8 cellular contexts compared by ENCODE assay signal in the genomic region with DNA sequence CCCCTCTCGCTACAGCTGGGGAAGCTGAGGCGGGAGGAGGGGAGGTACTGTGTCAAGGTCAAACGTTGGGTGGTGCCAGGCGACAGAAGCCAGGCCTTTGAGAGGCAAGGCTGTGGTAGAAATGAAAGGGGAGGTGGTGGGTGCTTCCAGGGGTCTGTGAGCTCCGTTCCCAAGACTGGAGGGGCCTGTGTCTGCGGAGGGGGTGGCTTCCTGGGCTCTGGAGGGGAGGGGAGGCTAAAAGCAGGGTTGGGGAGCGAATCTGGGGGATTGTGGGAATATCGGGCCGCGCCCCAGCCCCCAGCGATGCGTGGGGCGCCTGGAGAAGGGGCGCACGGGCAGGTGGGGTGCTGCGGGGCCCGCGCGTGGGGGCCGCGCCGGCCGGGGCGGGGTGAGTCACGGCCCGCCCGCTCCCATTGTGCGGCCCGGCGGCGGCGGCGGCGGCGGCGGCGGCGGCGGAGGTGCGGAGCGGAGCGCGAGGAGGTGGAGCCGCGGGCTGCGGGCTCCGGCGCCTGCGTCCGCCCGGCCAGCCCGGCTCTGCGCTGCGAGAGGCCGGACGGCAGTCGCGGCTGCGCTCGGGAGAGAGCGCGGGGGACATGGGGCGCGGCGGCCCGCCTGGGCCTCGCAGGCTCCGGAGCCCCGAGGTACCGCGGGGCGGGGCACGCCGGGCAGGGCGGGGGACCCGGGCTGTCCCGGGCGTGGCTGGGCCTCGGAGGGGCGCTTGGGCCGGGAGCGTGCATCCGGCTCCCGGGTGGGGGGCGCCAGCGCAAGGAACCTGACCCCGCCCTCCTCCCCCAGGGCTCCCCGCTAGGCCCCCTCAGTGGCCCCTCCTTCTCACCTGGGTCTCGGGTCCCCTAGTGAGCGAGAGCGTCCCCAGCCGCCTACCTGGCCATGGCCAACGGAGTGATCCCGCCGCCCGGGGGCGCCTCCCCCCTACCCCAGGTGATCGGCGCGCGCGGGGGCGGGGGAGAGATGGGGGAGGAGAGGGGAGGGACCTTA. TPM values are rescaled to one million over a fixed set of nuclear protein-coding genes. Genes with fewer than 3 reads are reported as not detected.
A peak's percentile ranks its signal among the peaks of the same experiment; 100 is the strongest.
DNase-seq lines count a peak whose midpoint lies in the region; ATAC-seq, FAIRE-seq and TF ChIP-seq lines count a peak whose summit lies in the region.

A gene with protein sequence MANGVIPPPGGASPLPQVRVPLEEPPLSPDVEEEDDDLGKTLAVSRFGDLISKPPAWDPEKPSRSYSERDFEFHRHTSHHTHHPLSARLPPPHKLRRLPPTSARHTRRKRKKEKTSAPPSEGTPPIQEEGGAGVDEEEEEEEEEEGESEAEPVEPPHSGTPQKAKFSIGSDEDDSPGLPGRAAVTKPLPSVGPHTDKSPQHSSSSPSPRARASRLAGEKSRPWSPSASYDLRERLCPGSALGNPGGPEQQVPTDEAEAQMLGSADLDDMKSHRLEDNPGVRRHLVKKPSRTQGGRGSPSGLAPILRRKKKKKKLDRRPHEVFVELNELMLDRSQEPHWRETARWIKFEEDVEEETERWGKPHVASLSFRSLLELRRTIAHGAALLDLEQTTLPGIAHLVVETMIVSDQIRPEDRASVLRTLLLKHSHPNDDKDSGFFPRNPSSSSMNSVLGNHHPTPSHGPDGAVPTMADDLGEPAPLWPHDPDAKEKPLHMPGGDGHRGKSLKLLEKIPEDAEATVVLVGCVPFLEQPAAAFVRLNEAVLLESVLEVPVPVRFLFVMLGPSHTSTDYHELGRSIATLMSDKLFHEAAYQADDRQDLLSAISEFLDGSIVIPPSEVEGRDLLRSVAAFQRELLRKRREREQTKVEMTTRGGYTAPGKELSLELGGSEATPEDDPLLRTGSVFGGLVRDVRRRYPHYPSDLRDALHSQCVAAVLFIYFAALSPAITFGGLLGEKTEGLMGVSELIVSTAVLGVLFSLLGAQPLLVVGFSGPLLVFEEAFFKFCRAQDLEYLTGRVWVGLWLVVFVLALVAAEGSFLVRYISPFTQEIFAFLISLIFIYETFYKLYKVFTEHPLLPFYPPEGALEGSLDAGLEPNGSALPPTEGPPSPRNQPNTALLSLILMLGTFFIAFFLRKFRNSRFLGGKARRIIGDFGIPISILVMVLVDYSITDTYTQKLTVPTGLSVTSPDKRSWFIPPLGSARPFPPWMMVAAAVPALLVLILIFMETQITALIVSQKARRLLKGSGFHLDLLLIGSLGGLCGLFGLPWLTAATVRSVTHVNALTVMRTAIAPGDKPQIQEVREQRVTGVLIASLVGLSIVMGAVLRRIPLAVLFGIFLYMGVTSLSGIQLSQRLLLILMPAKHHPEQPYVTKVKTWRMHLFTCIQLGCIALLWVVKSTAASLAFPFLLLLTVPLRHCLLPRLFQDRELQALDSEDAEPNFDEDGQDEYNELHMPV (plus strand): TSS at position 526 of the 996 bp plus-strand sequence. CDS start 363 bp downstream, at position 889.

- intact Hi-C loops in HepG2 (cut with micrococcal nuclease; ENCODE audit: unreplicated experiment), result loop anchor here (2.0 to 5.0 kb wide), 2 partner anchors 27 to 50 kb away; no protein-coding TSS in a partner anchor
- intact Hi-C loops in upper lobe of right lung (cut with DNase I), result no loop called here

- POLR2A ChIA-PET in HepG2 (lab: Yijun Ruan, JAX), result interaction anchor here (1.2 kb wide), 1 partner anchor 84 kb away, joined by 4 read pairs; a partner anchor contains a TSS

- BruUV-seq in HepG2 (replicated peaks; lab: Mats Ljungman, UMichigan), result no TSS peak

- H3K9ac ChIP-seq in OCI-LY3 (ENCODE audit: low read length) (peak within 1 kb of the TSS; percentile 43; the same call in 1 of the 2 replicates), HepG2 (ENCODE audit: insufficient read depth, low read depth, low read length) (peak within 1 kb of the TSS; percentile 46; the same call in 1 of the 2 replicates)

- ATAC-seq in HepG2 (peak; percentile 63), upper lobe of right lung (peak; percentile 61), HG03460 (IDR thresholded peaks at IDR 0.05; ENCODE audit: unreplicated experiment) (no peak), HG03045 (IDR thresholded peaks at IDR 0.05; ENCODE audit: unreplicated experiment) (no peak)

- TF ChIP-seq RAD21 in HepG2 (CRISPR knock-in tag; IDR thresholded peaks at IDR 0.05), result no peak

- DNase-seq in NCI-H345 (lab: John Stamatoyannopoulos, UW), result peak; percentile 43
- no peak for DNase-seq in NCI-H345 treated with DMSO at 0.1 percent for 48 hours (lab: John Stamatoyannopoulos, UW; ENCODE audit: unreplicated experiment)
- no peak for DNase-seq in coronary artery (ENCODE audit: low spot score)
- no peak for DNase-seq in HepG2 (ENCODE audit: low spot score)
- peak; percentile 62 for DNase-seq in upper lobe of right lung

- H3K27me3 ChIP-seq in OCI-LY3 (ENCODE audit: low read depth, low read length) (peaks cover 12% of the 10 kb centered on the region), HepG2 (ENCODE audit: control insufficient read depth in 1 of 2, insufficient read depth in 2 of 2, low read length in 2 of 2) (peaks cover 26 to 87% of the 10 kb centered on the region in 2 experiments), upper lobe of right lung (no peaks in the 10 kb centered on the region)

- in situ Hi-C loops in HepG2 (cut with HindIII; ENCODE audit: extremely low pct_ligation_motif_present, low pct_unique_long_range_greater_than_20kb), result no loop called here

- no peak for TF ChIP-seq POLR2A in HepG2 (IDR thresholded peaks at IDR 0.05; ENCODE audit: insufficient read depth in 1 of 2, low read depth in 2 of 2, low read length in 2 of 2)

- H3K79me2 ChIP-seq in OCI-LY3 (ENCODE audit: low read length) (no peaks in the 10 kb centered on the region), HepG2 (ENCODE audit: insufficient read depth, low read length) (no peaks in the 10 kb centered on the region)

- TF ChIP-seq CTCF in OCI-LY3 (IDR thresholded peaks at IDR 0.05; ENCODE audit: low read depth, low read length), result 0 out of 2 replicates have a peak, but pooled peaks have one; percentile 11
- TF ChIP-seq CTCF in coronary artery (IDR thresholded peaks at IDR 0.05), result no peak
- peak; percentile 46; the same call in 1 of the 2 replicates for TF ChIP-seq CTCF in HepG2 (CRISPR knock-in tag; IDR thresholded peaks at IDR 0.05)
- no peak for TF ChIP-seq CTCF in upper lobe of right lung (IDR thresholded peaks at IDR 0.05)

- H3K4me1 ChIP-seq in OCI-LY3 (ENCODE audit: low read length) (no peaks in the 10 kb centered on the region), HepG2 (ENCODE audit: insufficient read depth, low read length) (peaks cover 44% of the 10 kb centered on the region), upper lobe of right lung (no peaks in the 10 kb centered on the region)

- H4K20me1 ChIP-seq in OCI-LY3 (ENCODE audit: insufficient read depth, low read length) (no peaks in the 10 kb centered on the region), HepG2 (ENCODE audit: insufficient read depth, low read length) (no peaks in the 10 kb centered on the region)

- peak within 1 kb of the TSS; percentile 65; the same call in 1 of the 2 replicates for H2AFZ ChIP-seq in OCI-LY3 (ENCODE audit: low read depth, low read length)
- no peak within 1 kb of the TSS for H2AFZ ChIP-seq in HepG2 (ENCODE audit: low read length)

- H3K4me3 ChIP-seq in OCI-LY3 (ENCODE audit: low read length) (peak within 1 kb of the TSS; percentile 82), coronary artery (peak within 1 kb of the TSS; percentile 79), HepG2 (replicated peaks in 1 of 3; ENCODE audit: insufficient read depth in 1 of 3, low read depth in 2 of 3, low read length in 3 of 3) (peak within 1 kb of the TSS; percentile 52 to 72 (median 65); a peak in 5 of 6 replicates), upper lobe of right lung (peak within 1 kb of the TSS; percentile 43)

- under 1% methylated on average over 41 of the region's 103 CpGs for WGBS in HepG2 (ENCODE audit: low lambda C conversion rate)

- TF ChIP-seq EP300 in HepG2 (IDR thresholded peaks at IDR 0.05; ENCODE audit: low read depth in 2 of 2, low read length in 2 of 2), result no peak
- TF ChIP-seq EP300 in HepG2 (CRISPR knock-in tag; IDR thresholded peaks at IDR 0.05; ENCODE audit: borderline replicate concordance), result no peak

- no peak for FAIRE-seq in HepG2 (lab: Jason Lieb, UNC)

- H3K27ac ChIP-seq in OCI-LY3 (ENCODE audit: low read length) (no peak within 1 kb of the TSS), coronary artery (peak within 1 kb of the TSS in 1 of 2 donors; percentile 28), HepG2 (ENCODE audit: extremely low read length, insufficient read depth, low read length) (no peak within 1 kb of the TSS), upper lobe of right lung (no peak within 1 kb of the TSS)

- CTCF ChIA-PET in HepG2 (lab: Yijun Ruan, JAX; ENCODE audit: low intra/inter-chr PET ratio, low total read pairs), result interaction anchor here (0.8 kb wide), 1 partner anchor 85 kb away, joined by 3 read pairs; no protein-coding TSS in a partner anchor

- H3K4me2 ChIP-seq in OCI-LY3 (ENCODE audit: low read length), result peak within 1 kb of the TSS; percentile 82
- peak within 1 kb of the TSS; percentile 81 for H3K4me2 ChIP-seq in HepG2 (ENCODE audit: low read depth, low read length)

- H3K36me3 ChIP-seq in OCI-LY3 (replicated peaks; ENCODE audit: low read depth, low read length), result no peaks in the 10 kb centered on the region
- no peaks in the 10 kb centered on the region for H3K36me3 ChIP-seq in HepG2 (replicated peaks in 1 of 2; ENCODE audit: control insufficient read depth in 1 of 2, insufficient read depth in 2 of 2, low read length in 2 of 2)
- no peaks in the 10 kb centered on the region for H3K36me3 ChIP-seq in upper lobe of right lung

- H3K9me3 ChIP-seq in OCI-LY3 (ENCODE audit: insufficient read depth, low read length) (no peaks in the 10 kb centered on the region), HepG2 (ENCODE audit: low read length) (no peaks in the 10 kb centered on the region), upper lobe of right lung (no peaks in the 10 kb centered on the region)

RNA-seq across cellular contexts. Expression of the gene that starts here (rescaled TPM):
- 0.10 and 0.18 TPM in 2 replicates for total RNA-seq in HepG2 (2016; rRNA removed; fragmentation: Illumina TruSeq; extraction: Trizol)
- total RNA-seq in HepG2 (2016; cell fraction: cytosol; rRNA removed; fragmentation: Illumina TruSeq; extraction: Trizol; ENCODE audit: low read depth), result not detected in 2 replicates
- total RNA-seq in HepG2 (2016; cell fraction: insoluble cytoplasmic fraction; rRNA removed; fragmentation: Illumina TruSeq; extraction: Trizol), result 0.13 and 0.22 TPM in 2 replicates
- total RNA-seq in HepG2 (2016; cell fraction: membrane; rRNA removed; fragmentation: Illumina TruSeq; extraction: Trizol), result not detected in 2 replicates
- total RNA-seq in HepG2 (2016; cell fraction: nucleus; rRNA removed; fragmentation: Illumina TruSeq; extraction: Trizol), result 0.22 and 0.53 TPM in 2 replicates
- 0.95 and 1.2 TPM in 2 replicates for polyA plus RNA-seq in HepG2 (2011; rRNA removed)
- 0.55 and 0.62 TPM in 2 replicates for polyA plus RNA-seq in HepG2 (2011; cell fraction: cytosol; rRNA removed)
- 10.4 and 15.1 TPM in 2 replicates for polyA plus RNA-seq in HepG2 (2011; cell fraction: nucleus; rRNA removed)
- polyA plus RNA-seq in HepG2 (2012), result 0.32 and 0.75 TPM in 2 replicates
- 0.05 TPM in 1 of 2 replicates, not detected in the other for polyA plus RNA-seq in HepG2 (2016; cell fraction: cytosol; fragmentation: Illumina TruSeq; extraction: Trizol; ENCODE audit: low read depth)
- polyA plus RNA-seq in HepG2 (2016; cell fraction: insoluble cytoplasmic fraction; fragmentation: Illumina TruSeq; extraction: Trizol; ENCODE audit: low read depth), result 0.17 TPM in 1 of 2 replicates, not detected in the other
- polyA plus RNA-seq in HepG2 (2016; cell fraction: membrane; fragmentation: Illumina TruSeq; extraction: Trizol; ENCODE audit: low read depth), result 0.13 TPM in 1 of 2 replicates, not detected in the other
- 0.52 and 0.57 TPM in 2 replicates for polyA plus RNA-seq in HepG2 (2016; cell fraction: nucleus; fragmentation: Illumina TruSeq; extraction: Trizol; ENCODE audit: insufficient read depth, low read depth)
- polyA minus RNA-seq in HepG2 (2011; rRNA and poly(A)+ RNA removed; ENCODE audit: low replicate concordance), result 1.2 TPM in 1 of 2 replicates, not detected in the other
- polyA minus RNA-seq in HepG2 (2011; cell fraction: cytosol; rRNA and poly(A)+ RNA removed), result 0.70 TPM in 1 of 2 replicates, not detected in the other
- 2.1 and 2.6 TPM in 2 replicates for polyA minus RNA-seq in HepG2 (2011; cell fraction: nucleus; rRNA and poly(A)+ RNA removed)
- 2.9 TPM for total RNA-seq in upper lobe of right lung

Comparison
In these comparisons a context has a peak if more than half of its experiments do, and no peak if none do; other contexts are left out.
1. DNase-seq: peak in NCI-H345 (single experiment) and upper lobe of right lung (single experiment); none in NCI-H345 treated with DMSO at 0.1 percent for 48 hours (single experiment), coronary artery (single experiment) and HepG2 (single experiment).
2. CTCF ChIP-seq: peak in OCI-LY3 (single experiment) and HepG2 (single experiment); none in coronary artery (single experiment) and upper lobe of right lung (single experiment).
3. ATAC-seq: peak in HepG2 (single experiment) and upper lobe of right lung (single experiment); none in HG03460 (single experiment) and HG03045 (single experiment).
4. Peak in every context shown above with its lines, with median percentiles within 50 percentile points of each other: H3K4me3 ChIP-seq.